Comparison of ENCODE assay signal across 12 cellular contexts in the genomic region with DNA sequence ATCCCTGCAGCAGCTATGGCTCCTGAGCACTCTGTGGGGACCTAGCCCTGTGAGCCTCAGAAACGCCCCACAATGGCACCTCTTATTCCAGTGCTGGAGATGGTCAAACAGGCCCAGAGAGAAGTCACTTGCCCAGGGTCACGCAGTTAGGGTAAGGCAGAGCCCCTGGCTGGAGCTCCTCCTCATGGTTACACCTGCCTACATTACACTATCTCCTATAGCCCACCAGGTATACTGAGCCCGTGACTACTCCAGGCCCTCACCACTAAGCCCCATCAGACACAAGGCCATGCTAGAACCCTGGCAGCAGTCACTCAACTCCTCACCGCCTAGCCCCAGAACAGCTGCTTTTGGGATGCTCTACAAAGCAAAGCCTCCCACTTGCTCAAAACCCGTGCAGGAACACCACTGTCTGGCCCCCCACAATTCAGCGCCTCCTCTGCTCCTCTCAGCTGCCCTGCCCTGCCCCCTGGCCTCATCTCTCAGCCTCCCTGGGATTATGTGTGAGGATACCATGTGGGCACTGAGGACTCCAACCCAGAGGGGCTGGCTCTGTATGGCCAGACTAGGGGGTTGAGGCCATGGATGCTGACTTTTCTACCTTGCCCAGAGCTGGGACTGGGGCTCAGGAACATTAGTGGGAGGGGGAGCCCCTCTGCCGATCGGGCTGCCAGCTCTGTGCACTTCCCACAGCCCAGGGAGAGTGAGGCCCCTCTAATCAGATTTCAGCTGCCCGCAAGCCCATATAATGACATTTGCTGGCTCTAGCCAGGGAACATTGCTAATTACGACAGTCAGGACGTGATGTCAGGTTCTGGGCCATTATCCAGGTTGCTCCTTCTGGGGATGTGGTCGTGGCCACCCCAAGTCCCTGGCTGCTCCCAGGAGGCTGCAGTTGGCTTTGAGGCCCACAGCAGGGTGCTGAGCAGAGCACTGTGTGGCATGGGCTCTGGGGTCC. TPM values are rescaled to one million over a fixed set of nuclear protein-coding genes. Genes with fewer than 3 reads are reported as not detected.
DNase-seq lines count a peak whose midpoint lies in the region; ATAC-seq and TF ChIP-seq lines count a peak whose summit lies in the region.
"Had no signal": no experiment of that assay in that cellular context is flagged by ENCODE, and none has a peak within 500 bp of the region (broad histone marks: within the 10 kb centered on the region; RNA-seq: fewer than 3 reads in every experiment).

No MANE protein-coding gene starts in this region.

- H3K36me3 ChIP-seq in RWPE2 (ENCODE audit: low read depth) (peaks cover 27% of the 10 kb centered on the region), esophagus squamous epithelium (peaks cover 0 to 28% (median 11%) of the 10 kb centered on the region in 3 donors)

- peaks cover 17% of the 10 kb centered on the region for H3K4me1 ChIP-seq in RWPE2 (ENCODE audit: insufficient read depth, poor library complexity, severe bottlenecking)
- peaks cover 55 to 96% (median 59%) of the 10 kb centered on the region in 3 donors for H3K4me1 ChIP-seq in esophagus squamous epithelium

- H3K27ac ChIP-seq in RWPE2 (ENCODE audit: poor library complexity, severe bottlenecking) (peak overlapping the region; percentile 73), esophagus squamous epithelium (peak overlapping the region; percentile 23 to 95 (median 72))
- H3K27ac ChIP-seq: left lung had no signal

- H3K27me3 ChIP-seq in RWPE2 (ENCODE audit: insufficient read depth, poor library complexity, severe bottlenecking) (no peaks in the 10 kb centered on the region), esophagus squamous epithelium (no peaks in the 10 kb centered on the region)
- H3K27me3 ChIP-seq: MG63 had no signal

- no peaks in the 10 kb centered on the region for H3K27me3 Mint-ChIP-seq in mesothelial cell of epicardium (ENCODE audit: low read depth)

- TF ChIP-seq CTCF in RWPE2 (IDR thresholded peaks at IDR 0.05; ENCODE audit: poor library complexity, severe bottlenecking) (no peak), esophagus squamous epithelium (IDR thresholded peaks at IDR 0.05) (no peak), mesothelial cell of epicardium (IDR thresholded peaks at IDR 0.05; ENCODE audit: unreplicated experiment) (no peak)

- H3K4me3 ChIP-seq in RWPE2 (ENCODE audit: severe bottlenecking) (no peak overlapping the region), esophagus squamous epithelium (no peak overlapping the region)
- H3K4me3 ChIP-seq: left lung, MG63 had no signal

- DNase-seq in AML-193 (lab: John Stamatoyannopoulos, UW): peak; percentile 39 to 47
- DNase-seq in RWPE2 (ENCODE audit: low spot score): no peak
- no peak for DNase-seq in esophagus squamous epithelium (lab: John Stamatoyannopoulos, UW)
- no peak for DNase-seq in mesothelial cell of epicardium (ENCODE audit: low spot score in 2 of 2, unreplicated experiment in 2 of 2)
- DNase-seq in CD1c-positive myeloid dendritic cell (ENCODE audit: extremely low spot score): no peak
- DNase-seq in T-helper 2 cell: no peak
- DNase-seq: MG63, NCI-H69 had no signal

- no peak overlapping the region for H3K4me3 Mint-ChIP-seq in mesothelial cell of epicardium
- H3K4me3 Mint-ChIP-seq: T-helper 1 cell treated with Interleukin-12 subunit alpha and Interleukin-12 subunit beta and Interleukin-4 antibody, amounts not matched to agents 30 μg/mL and 1 μg/mL, for 36 hours had no signal

- H3K9me3 Mint-ChIP-seq in mesothelial cell of epicardium: no peaks in the 10 kb centered on the region
- H3K9me3 Mint-ChIP-seq: T-helper 1 cell treated with Interleukin-12 subunit alpha and Interleukin-12 subunit beta and Interleukin-4 antibody, amounts not matched to agents 30 μg/mL and 1 μg/mL, for 36 hours had no signal

- peak overlapping the region; percentile 31 for H3K27ac Mint-ChIP-seq in mesothelial cell of epicardium
- H3K27ac Mint-ChIP-seq: T-helper 1 cell treated with Interleukin-12 subunit alpha and Interleukin-12 subunit beta and Interleukin-4 antibody, amounts not matched to agents 30 μg/mL and 1 μg/mL, for 36 hours had no signal

- 73 to 78% methylated on average over 9 to 12 of the region's 12 CpGs for WGBS in esophagus squamous epithelium, 2 donors

- H3K4me1 Mint-ChIP-seq in mesothelial cell of epicardium: peaks cover 37% of the 10 kb centered on the region

- intact Hi-C loops in esophagus squamous epithelium (cut with DNase I): loop anchor here (5.0 to 10.0 kb wide), 2 partner anchors 47 to 155 kb away; a partner anchor contains a TSS

- ATAC-seq in RWPE2 (ENCODE audit: low read depth) (no peak), GM21515 (IDR thresholded peaks at IDR 0.05; ENCODE audit: unreplicated experiment) (no peak), GM18498 (IDR thresholded peaks at IDR 0.05; ENCODE audit: unreplicated experiment) (no peak)
- ATAC-seq: left lung had no signal

- no peak for TF ChIP-seq POLR2A in esophagus squamous epithelium (IDR thresholded peaks at IDR 0.05)

- peaks cover 3% of the 10 kb centered on the region for H3K36me3 Mint-ChIP-seq in mesothelial cell of epicardium

- no peaks in the 10 kb centered on the region for H3K9me3 ChIP-seq in RWPE2 (ENCODE audit: severe bottlenecking)
- H3K9me3 ChIP-seq in esophagus squamous epithelium: no peaks in the 10 kb centered on the region
- H3K9me3 ChIP-seq: left lung, MG63 had no signal

RNA-seq across cellular contexts. Expression of a gene that starts 4.0 kb away (rescaled TPM):
- total RNA-seq in esophagus squamous epithelium: 10 to 100 TPM; 58.9 to 79.5 (median 70.2) TPM
- total RNA-seq in mesothelial cell of epicardium: 256 to 266 TPM (median 266 TPM) in 3 replicates

RNA-seq across cellular contexts. Expression of a gene that starts 6.8 kb away (rescaled TPM):
- total RNA-seq in esophagus squamous epithelium: 1 to 10 TPM in 3 of 4 donors, under 1 TPM in 1; 0.32 to 5.1 (median 1.9) TPM
- total RNA-seq in mesothelial cell of epicardium: 12.7 to 13.0 TPM (median 12.9 TPM) in 3 replicates

RNA-seq across cellular contexts. Expression of a gene that starts 34.5 kb away (rescaled TPM):
- 10 to 100 TPM in 3 of 4 donors, 1 to 10 TPM in 1; 5.6 to 69.4 (median 32.3) TPM for total RNA-seq in esophagus squamous epithelium
- total RNA-seq in mesothelial cell of epicardium: 0.29 to 0.71 TPM (median 0.66 TPM) in 3 replicates

Comparison
In these comparisons a context has a peak if more than half of its experiments do, and no peak if none do; other contexts are left out.
1. DNase-seq: peak in AML-193 (2 of 2); none in RWPE2 (single experiment), esophagus squamous epithelium (single experiment), mesothelial cell of epicardium (0 of 2), CD1c-positive myeloid dendritic cell (single experiment) and T-helper 2 cell (0 of 5).